9 cellular contexts compared by ENCODE assay signal in genomic region chr7:100802951-100803350, GRCh38. TPM values are rescaled to one million over a fixed set of nuclear protein-coding genes. Genes with fewer than 3 reads are reported as not detected.
DNase-seq lines count a peak whose midpoint lies in the region; ATAC-seq and TF ChIP-seq lines count a peak whose summit lies in the region.
"Had no signal": no experiment of that assay in that cellular context is flagged by ENCODE, and none has a peak within 500 bp of the region (broad histone marks: within the 10 kb centered on the region; RNA-seq: fewer than 3 reads in every experiment).

No MANE protein-coding gene starts in this region.

- H3K27ac Mint-ChIP-seq in naive thymus-derived CD4-positive, alpha-beta T cell, result peak overlapping the region in 1 of 9 donors; percentile 71
- H3K27ac Mint-ChIP-seq: activated T-cell treated with anti-CD3 and anti-CD28 coated beads, Interleukin-2, amount 50 U/mL, for 24 hours had no signal

- no peak overlapping the region for H3K9ac ChIP-seq in smooth muscle cell (ENCODE audit: low read depth)

- peaks cover 44% of the 10 kb centered on the region for H3K4me1 ChIP-seq in hepatocyte (ENCODE audit: insufficient read depth)
- H3K4me1 ChIP-seq in smooth muscle cell (ENCODE audit: low read depth), result peaks cover 15% of the 10 kb centered on the region
- no peaks in the 10 kb centered on the region for H3K4me1 ChIP-seq in naive thymus-derived CD4-positive, alpha-beta T cell (ENCODE audit: control insufficient read depth in 2 of 2, insufficient read depth in 2 of 2, low read length in 2 of 2)

- H3K9me3 ChIP-seq in hepatocyte (ENCODE audit: low read depth) (no peaks in the 10 kb centered on the region), smooth muscle cell (replicated peaks; ENCODE audit: low read depth) (no peaks in the 10 kb centered on the region)
- no peaks in the 10 kb centered on the region for H3K9me3 ChIP-seq in naive thymus-derived CD4-positive, alpha-beta T cell (ENCODE audit: control insufficient read depth in 2 of 3, low read length in 3 of 3)

- H3K9me2 ChIP-seq in hepatocyte (replicated peaks; ENCODE audit: insufficient read depth), result no peaks in the 10 kb centered on the region

- TF ChIP-seq CTCF in hepatocyte (IDR thresholded peaks at IDR 0.05; ENCODE audit: poor library complexity), result no peak
- TF ChIP-seq CTCF in smooth muscle cell (IDR thresholded peaks at IDR 0.05; ENCODE audit: borderline replicate concordance, insufficient read depth, poor library complexity, severe bottlenecking), result no peak

- H3K27ac ChIP-seq in hepatocyte (peak overlapping the region; percentile 77), smooth muscle cell (ENCODE audit: low read depth) (peak overlapping the region; percentile 77)
- H3K27ac ChIP-seq in naive thymus-derived CD4-positive, alpha-beta T cell (ENCODE audit: low read depth, low read length), result no peak overlapping the region

- H3F3A ChIP-seq in smooth muscle cell (ENCODE audit: low read depth), result peaks cover 17% of the 10 kb centered on the region

- H3K4me3 ChIP-seq in hepatocyte (no peak overlapping the region), smooth muscle cell (no peak overlapping the region)
- no peak overlapping the region for H3K4me3 ChIP-seq in naive thymus-derived CD4-positive, alpha-beta T cell (ENCODE audit: low read length)

- POLR2A ChIA-PET in naive thymus-derived CD4-positive, alpha-beta T cell (lab: Charles Lee), result interaction anchor here (0.7 kb wide), 1 partner anchor 309 kb away, joined by 3 read pairs; no protein-coding TSS in a partner anchor

- H4K20me1 ChIP-seq in hepatocyte (ENCODE audit: insufficient read depth, poor library complexity, severe bottlenecking) (no peaks in the 10 kb centered on the region), smooth muscle cell (ENCODE audit: low read depth) (peaks cover 26% of the 10 kb centered on the region)

- no peaks in the 10 kb centered on the region for H3K9me3 Mint-ChIP-seq in naive thymus-derived CD4-positive, alpha-beta T cell
- H3K9me3 Mint-ChIP-seq: activated T-cell treated with anti-CD3 and anti-CD28 coated beads, Interleukin-2, amount 50 U/mL, for 24 hours had no signal

- H3K4me2 ChIP-seq in hepatocyte, result peak overlapping the region; percentile 61
- H3K4me2 ChIP-seq in smooth muscle cell, result peak overlapping the region; percentile 76

- DNase-seq in RPMI8226 (peak; percentile 50), hepatocyte (ENCODE audit: low spot score) (no peak), smooth muscle cell (lab: John Stamatoyannopoulos, UW; ENCODE audit: unreplicated experiment) (no peak), NCI-H187 treated with DMSO at 0.1 percent for 48 hours (lab: John Stamatoyannopoulos, UW) (no peak), ecto neural progenitor cell (ENCODE audit: low spot score) (no peak)
- no peak for DNase-seq in naive thymus-derived CD4-positive, alpha-beta T cell
- DNase-seq: activated T-cell treated with anti-CD3 and anti-CD28 coated beads, Interleukin-2, amount 50 U/mL, for 24 hours had no signal

- peaks cover 0 to 15% (median 5%) of the 10 kb centered on the region in 7 donors for H3K4me1 Mint-ChIP-seq in naive thymus-derived CD4-positive, alpha-beta T cell

- H2AFZ ChIP-seq in hepatocyte, result no peak overlapping the region
- H2AFZ ChIP-seq in smooth muscle cell (ENCODE audit: low read depth), result no peak overlapping the region

- peaks cover under 1% of the 10 kb centered on the region for H3K79me2 ChIP-seq in hepatocyte
- H3K79me2 ChIP-seq in smooth muscle cell (ENCODE audit: low read depth), result no peaks in the 10 kb centered on the region

- H3K4me3 Mint-ChIP-seq in naive thymus-derived CD4-positive, alpha-beta T cell, result peak overlapping the region in 1 of 10 donors; percentile 48
- H3K4me3 Mint-ChIP-seq: activated T-cell treated with anti-CD3 and anti-CD28 coated beads, Interleukin-2, amount 50 U/mL, for 24 hours had no signal

- intact Hi-C loops in naive thymus-derived CD4-positive, alpha-beta T cell (cut with micrococcal nuclease), result no loop called here

- H3K36me3 ChIP-seq in hepatocyte (replicated peaks; ENCODE audit: insufficient read depth, low read depth) (no peaks in the 10 kb centered on the region), smooth muscle cell (ENCODE audit: low read depth) (no peaks in the 10 kb centered on the region)
- no peaks in the 10 kb centered on the region for H3K36me3 ChIP-seq in naive thymus-derived CD4-positive, alpha-beta T cell (ENCODE audit: control insufficient read depth in 2 of 3, insufficient read depth in 3 of 3, low read length in 3 of 3)

- H3K27me3 ChIP-seq in hepatocyte (no peaks in the 10 kb centered on the region), smooth muscle cell (ENCODE audit: low read depth) (no peaks in the 10 kb centered on the region)
- H3K27me3 ChIP-seq in naive thymus-derived CD4-positive, alpha-beta T cell (ENCODE audit: control insufficient read depth in 2 of 2, insufficient read depth in 2 of 2, low read length in 2 of 2), result no peaks in the 10 kb centered on the region

- H3K27me3 Mint-ChIP-seq in naive thymus-derived CD4-positive, alpha-beta T cell, result peaks cover 0 to 22% (median 5%) of the 10 kb centered on the region in 5 donors

- 92% methylated on average over 4 of the region's 4 CpGs for WGBS in hepatocyte (ENCODE audit: low lambda C conversion rate, missing lambda C conversion rate)
- WGBS in smooth muscle cell (ENCODE audit: low lambda C conversion rate), result 90% methylated on average over 4 of the region's 4 CpGs

- CTCF ChIA-PET in naive thymus-derived CD4-positive, alpha-beta T cell (lab: Charles Lee), result interaction anchor here (6.5 kb wide), 1 partner anchor 49 kb away, joined by 44 read pairs; the partner anchor contains the start of gene SLC12A9

- H3K36me3 Mint-ChIP-seq in naive thymus-derived CD4-positive, alpha-beta T cell, result peaks cover 0 to 16% (median 3%) of the 10 kb centered on the region in 5 donors

- ATAC-seq in GM21529 (IDR thresholded peaks at IDR 0.05; ENCODE audit: unreplicated experiment), result peak; percentile 4
- ATAC-seq in HG03521 (IDR thresholded peaks at IDR 0.05; ENCODE audit: unreplicated experiment), result no peak
- ATAC-seq in naive thymus-derived CD4-positive, alpha-beta T cell, result no peak

RNA-seq across cellular contexts. Expression of gene EPHB4, which starts 24.4 kb away (rescaled TPM):
- total RNA-seq in hepatocyte (57.9 and 61.1 TPM in 2 replicates), smooth muscle cell (45.4 and 49.4 TPM in 2 replicates)
- polyA plus RNA-seq in hepatocyte (47.2 and 51.6 TPM in 2 replicates), smooth muscle cell (50.5 and 56.3 TPM in 2 replicates)
- total RNA-seq in naive thymus-derived CD4-positive, alpha-beta T cell, result 10 to 100 TPM in 1 of 5 experiments, 1 to 10 TPM in 4; 1.9 to 13.2 (median 7.9) TPM
- polyA plus RNA-seq in naive thymus-derived CD4-positive, alpha-beta T cell, result under 1 TPM in 1 of 2 donors, not detected in 1; 0.23 TPM

RNA-seq across cellular contexts. Expression of gene SLC12A9, which starts 49.6 kb away (rescaled TPM):
- total RNA-seq in hepatocyte (15.4 and 21.3 TPM in 2 replicates), smooth muscle cell (8.9 and 16.8 TPM in 2 replicates)
- polyA plus RNA-seq in hepatocyte (17.1 and 23.5 TPM in 2 replicates), smooth muscle cell (12.1 and 17.8 TPM in 2 replicates)
- 10 to 100 TPM; 50.4 to 78.6 (median 62.7) TPM for total RNA-seq in naive thymus-derived CD4-positive, alpha-beta T cell
- polyA plus RNA-seq in naive thymus-derived CD4-positive, alpha-beta T cell, result 1 to 10 TPM; 5.0 to 7.8 TPM
